In the genomic region with DNA sequence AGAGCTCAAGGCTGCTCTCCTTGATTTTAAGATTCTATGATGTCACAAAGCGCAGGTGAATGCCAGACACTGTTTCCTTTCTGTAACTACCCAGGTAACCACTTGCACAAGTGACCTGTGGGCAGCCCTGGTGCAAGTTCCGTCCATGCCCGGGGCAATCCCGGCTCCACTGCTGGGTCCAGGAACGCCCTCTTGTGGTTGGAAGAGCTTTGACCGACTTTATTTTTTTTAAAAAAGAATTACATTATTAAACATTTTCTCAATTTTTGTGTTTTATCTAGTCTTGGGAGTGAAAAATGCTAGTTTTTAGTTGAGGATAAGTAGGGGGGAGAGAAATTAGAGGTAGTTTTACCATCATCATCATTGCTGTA, we compare ENCODE assay signal across 9 cellular contexts.
DNase-seq lines count a peak whose midpoint lies in the region; ATAC-seq, FAIRE-seq and TF ChIP-seq lines count a peak whose summit lies in the region.
"Had no signal": no experiment of that assay in that cellular context is flagged by ENCODE, and none has a peak within 500 bp of the region (broad histone marks: within the 10 kb centered on the region; RNA-seq: fewer than 3 reads in every experiment).

No MANE protein-coding gene starts in this region.

- no peaks in the 10 kb centered on the region for H3K27me3 ChIP-seq in right cardiac atrium (ENCODE audit: control insufficient read depth, insufficient read depth)
- H3K27me3 ChIP-seq in thyroid gland: no peaks in the 10 kb centered on the region

- TF ChIP-seq CTCF in WI38 (IDR thresholded peaks at IDR 0.05; ENCODE audit: low read depth, low read length): peak; percentile 24; the same call in 1 of the 2 replicates
- TF ChIP-seq CTCF in thyroid gland (IDR thresholded peaks at IDR 0.05): peak in 4 of 6 experiments; percentile 13 to 45 (median 23)

- H3K27ac ChIP-seq in right cardiac atrium (ENCODE audit: low read length) (peak overlapping the region; percentile 97), thyroid gland (peak overlapping the region in 1 of 3 donors; percentile 22)

- no peaks in the 10 kb centered on the region for H3K9me3 Mint-ChIP-seq in activated CD4-positive, alpha-beta memory T cell treated with anti-CD3 and anti-CD28 coated beads for 36 hours

- DNase-seq in DMS 273 (lab: John Stamatoyannopoulos, UW; ENCODE audit: unreplicated experiment) (peak; percentile 26), DMS 273 treated with DMSO at 0.1 percent for 48 hours (lab: John Stamatoyannopoulos, UW) (no peak), right cardiac atrium (peak; percentile 58 to 77 (median 74)), thyroid gland (no peak), frontal cortex (ENCODE audit: low spot score in 2 of 2) (no peak), NCI-H187 treated with DMSO at 0.1 percent for 48 hours (lab: John Stamatoyannopoulos, UW) (no peak)
- no peak for DNase-seq in activated CD4-positive, alpha-beta memory T cell treated with anti-CD3 and anti-CD28 coated beads for 36 hours

- POLR2A ChIA-PET in activated CD4-positive, alpha-beta memory T cell treated with anti-CD3 and anti-CD28 coated beads for 36 hours (lab: Charles Lee): no interaction called here

- FAIRE-seq in frontal cortex (lab: Jason Lieb, UNC): no peak
- FAIRE-seq: A204.1 had no signal

- WGBS in right cardiac atrium: 33% methylated on average over 6 of the region's 6 CpGs
- WGBS in thyroid gland, 2 donors: 31 to 34% methylated on average over 6 of the region's 6 CpGs

- CTCF ChIA-PET in activated CD4-positive, alpha-beta memory T cell treated with anti-CD3 and anti-CD28 coated beads for 36 hours (lab: Charles Lee): no interaction called here

- intact Hi-C loops in right cardiac atrium (cut with DNase I) (loop anchor here (5.0 to 10.0 kb wide), 8 partner anchors 145 to 935 kb away; a partner anchor contains a TSS), thyroid gland (cut with DNase I) (no loop called here)
- intact Hi-C loops in activated CD4-positive, alpha-beta memory T cell treated with anti-CD3 and anti-CD28 coated beads for 36 hours (cut with micrococcal nuclease): no loop called here

- no peak for TF ChIP-seq POLR2A in thyroid gland (IDR thresholded peaks at IDR 0.05)

- peaks cover 9% of the 10 kb centered on the region for H3K4me1 ChIP-seq in right cardiac atrium (ENCODE audit: control insufficient read depth, insufficient read depth, low read length)
- no peaks in the 10 kb centered on the region for H3K4me1 ChIP-seq in thyroid gland

- H3K4me1 Mint-ChIP-seq in activated CD4-positive, alpha-beta memory T cell treated with anti-CD3 and anti-CD28 coated beads for 36 hours (ENCODE audit: low read depth): no peaks in the 10 kb centered on the region

- no peaks in the 10 kb centered on the region for H3K36me3 ChIP-seq in thyroid gland

- H3K27me3 Mint-ChIP-seq in activated CD4-positive, alpha-beta memory T cell treated with anti-CD3 and anti-CD28 coated beads for 36 hours: peaks cover 9% of the 10 kb centered on the region

- no peaks in the 10 kb centered on the region for H3K9me3 ChIP-seq in right cardiac atrium (ENCODE audit: control insufficient read depth, low read length)
- no peaks in the 10 kb centered on the region for H3K9me3 ChIP-seq in thyroid gland

- H3K4me3 Mint-ChIP-seq in activated CD4-positive, alpha-beta memory T cell treated with anti-CD3 and anti-CD28 coated beads for 36 hours: no peak overlapping the region

- H3K4me3 ChIP-seq in WI38 (ENCODE audit: low read depth, low read length) (no peak overlapping the region), right cardiac atrium (ENCODE audit: low read length) (no peak overlapping the region), thyroid gland (replicated peaks in 1 of 3) (no peak overlapping the region)

- peak in 1 of 2 donors; percentile 34 for ATAC-seq in right cardiac atrium

- no peaks in the 10 kb centered on the region for H3K36me3 Mint-ChIP-seq in activated CD4-positive, alpha-beta memory T cell treated with anti-CD3 and anti-CD28 coated beads for 36 hours

- no peak overlapping the region for H3K27ac Mint-ChIP-seq in activated CD4-positive, alpha-beta memory T cell treated with anti-CD3 and anti-CD28 coated beads for 36 hours

Comparison
In these comparisons a context has a peak if more than half of its experiments do, and no peak if none do; other contexts are left out.
1. DNase-seq: peak in DMS 273 (single experiment) and right cardiac atrium (3 of 3); none in DMS 273 treated with DMSO at 0.1 percent for 48 hours (single experiment), thyroid gland (0 of 2), activated CD4-positive, alpha-beta memory T cell treated with anti-CD3 and anti-CD28 coated beads for 36 hours (single experiment), frontal cortex (0 of 2) and NCI-H187 treated with DMSO at 0.1 percent for 48 hours (single experiment).
2. intact Hi-C loops: an anchor here in right cardiac atrium (5.0 to 10.0 kb wide); none called in thyroid gland and activated CD4-positive, alpha-beta memory T cell treated with anti-CD3 and anti-CD28 coated beads for 36 hours.